ENCODE assay signal across 8 cellular contexts in the genomic region with DNA sequence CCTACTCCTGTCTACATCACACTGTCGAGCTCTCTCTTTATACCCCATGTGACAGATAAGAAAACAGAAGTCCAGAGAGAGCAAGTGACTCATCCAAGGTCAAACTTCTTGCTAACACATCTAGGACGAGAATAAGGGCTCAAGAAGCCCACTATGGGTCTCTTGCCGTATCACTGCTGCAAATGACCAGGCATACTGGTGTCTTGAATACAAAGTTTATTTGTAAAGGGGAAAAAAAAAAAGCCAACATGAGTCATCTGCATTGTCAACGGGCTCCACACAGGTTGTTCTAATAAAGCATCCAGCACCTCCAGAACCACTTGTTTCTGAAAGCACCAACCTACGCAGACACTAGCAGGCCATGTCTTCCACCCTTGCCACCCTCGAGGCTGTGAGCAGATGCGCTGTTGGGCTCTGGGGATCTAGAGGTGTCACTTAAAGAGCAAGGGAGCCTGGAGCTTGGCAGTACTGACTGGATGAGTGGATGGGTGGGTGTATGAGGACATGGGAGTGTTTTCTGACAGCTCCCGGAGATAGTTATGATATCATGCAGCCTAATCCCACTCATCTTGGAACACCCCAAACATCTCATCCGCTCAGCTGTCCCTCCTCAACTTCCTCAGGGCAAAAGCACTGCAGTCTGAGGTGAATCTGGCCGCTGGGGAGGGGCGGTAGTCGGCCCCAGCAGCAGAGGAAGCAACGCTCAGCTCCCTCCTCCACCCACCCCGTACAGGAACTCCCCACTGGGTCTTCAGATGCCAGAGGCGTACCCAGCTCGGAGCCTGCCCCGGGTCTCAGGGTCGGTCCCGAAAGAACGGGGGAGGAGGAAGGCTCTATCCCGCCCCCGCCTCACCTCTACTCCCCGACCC. TPM values are rescaled to one million over a fixed set of nuclear protein-coding genes. Genes with fewer than 3 reads are reported as not detected.
DNase-seq lines count a peak whose midpoint lies in the region; ATAC-seq and TF ChIP-seq lines count a peak whose summit lies in the region.

No MANE protein-coding gene starts in this region.

- H3K79me2 ChIP-seq in H9 (ENCODE audit: insufficient read depth, low read length): peaks cover 5% of the 10 kb centered on the region; the same call in 1 of the 2 replicates

- WGBS in H9 (ENCODE audit: extremely low coverage, insufficient read length, low lambda C conversion rate): no CpG with 5 or more reads among the region's 23 CpGs

- no peaks in the 10 kb centered on the region for H3K27me3 ChIP-seq in H9 (ENCODE audit: insufficient read depth, low read length)

- no peak overlapping the region for H2AK5ac ChIP-seq in H9 (ENCODE audit: insufficient read length, low read length)

- H3K4me3 ChIP-seq in coronary artery: peak overlapping the region; percentile 95

- DNase-seq in NCI-H1417 (lab: John Stamatoyannopoulos, UW) (peak in 2 of 3 experiments; percentile 75 to 77), NCI-H1417 treated with DMSO at 0.1 percent for 48 hours (lab: John Stamatoyannopoulos, UW) (no peak), H9 (peak; percentile 72), Kasumi-1 (lab: John Stamatoyannopoulos, UW) (peak; percentile 74 to 86), UCSD-AML1 (lab: John Stamatoyannopoulos, UW; ENCODE audit: unreplicated experiment) (peak; percentile 33), coronary artery (ENCODE audit: low spot score) (no peak), left lobe of liver (ENCODE audit: low spot score) (peak; percentile 60)
- DNase-seq in stimulated activated CD4-positive, alpha-beta T cell treated with anti-CD3 and anti-CD28 coated beads, Interleukin-4, amount 100 ng/mL, for 24 hours: peak; percentile 23

- no peak overlapping the region for H2BK12ac ChIP-seq in H9 (ENCODE audit: insufficient read length, low read depth, low read length)

- H3K4me1 ChIP-seq in H9 (ENCODE audit: insufficient read depth, low read length): peaks cover 3% of the 10 kb centered on the region; the same call in 1 of the 2 replicates

- H3K4ac ChIP-seq in H9 (ENCODE audit: low read depth, low read length): no peak overlapping the region

- H3K56ac ChIP-seq in H9 (ENCODE audit: insufficient read length, low read depth, low read length): no peak overlapping the region

- peaks cover 53 to 67% of the 10 kb centered on the region in 2 experiments for H3K4me1 Mint-ChIP-seq in H9

- H3K4me3 Mint-ChIP-seq in H9: peak overlapping the region; percentile 82 to 88

- peak overlapping the region in 2 of 3 experiments; percentile 35 to 89; a peak in 4 of 7 replicates for H3K27ac Mint-ChIP-seq in H9

- H3K79me1 ChIP-seq in H9 (ENCODE audit: insufficient read depth, low read depth, low read length, poor library complexity, severe bottlenecking): no peaks in the 10 kb centered on the region

- H3K27ac ChIP-seq in H9 (ENCODE audit: insufficient read length, low read depth, low read length) (no peak overlapping the region), coronary artery (peak overlapping the region; percentile 90 to 96)

- H3K36me3 Mint-ChIP-seq in H9 (ENCODE audit: insufficient read depth in 1 of 3, low read depth in 3 of 3): no peaks in the 10 kb centered on the region; a peak in 1 of 7 replicates

- no peak overlapping the region for H4K5ac ChIP-seq in H9 (ENCODE audit: insufficient read length, low read depth, low read length)

- H4K91ac ChIP-seq in H9 (ENCODE audit: insufficient read length, low read depth, low read length): no peak overlapping the region

- no peak overlapping the region for H3K23ac ChIP-seq in H9 (ENCODE audit: insufficient read length, low read depth, low read length)

- H4K20me1 ChIP-seq in H9 (ENCODE audit: control insufficient read depth, insufficient read depth, insufficient read length): no peaks in the 10 kb centered on the region

- no peak overlapping the region for H2BK15ac ChIP-seq in H9 (ENCODE audit: low read depth, low read length)

- H3K18ac ChIP-seq in H9 (ENCODE audit: insufficient read length, low read depth, low read length): no peak overlapping the region

- peak overlapping the region; percentile 25 for H3K9ac ChIP-seq in H9 (ENCODE audit: extremely low read depth, insufficient read length, low read length)

- no peak overlapping the region for H3T11ph ChIP-seq in H9 (ENCODE audit: low read length)

- H3K14ac ChIP-seq in H9 (ENCODE audit: insufficient read depth, low read length): peak overlapping the region; percentile 71; the same call in 1 of the 2 replicates

- no peaks in the 10 kb centered on the region for H3K9me3 Mint-ChIP-seq in H9

- TF ChIP-seq CTCF in H9 (conservative IDR thresholded peaks at IDR 0.05) (no peak), coronary artery (IDR thresholded peaks at IDR 0.05) (no peak)

- H3K23me2 ChIP-seq in H9 (ENCODE audit: insufficient read length, low read depth, low read length, poor library complexity, severe bottlenecking): peaks cover 9% of the 10 kb centered on the region

- H3K27me3 Mint-ChIP-seq in H9 (ENCODE audit: low read depth): no peaks in the 10 kb centered on the region; the same call in 1 of the 2 replicates

- no peak overlapping the region for H2BK5ac ChIP-seq in H9 (ENCODE audit: insufficient read length, low read length)

- H2BK20ac ChIP-seq in H9 (ENCODE audit: low read depth, low read length, poor library complexity, severe bottlenecking): no peak overlapping the region

- H3K4me2 ChIP-seq in H9 (ENCODE audit: insufficient read depth, insufficient read length, low read length): peak overlapping the region; percentile 83

- ATAC-seq in left lobe of liver: peak; percentile 55

- no peak overlapping the region for H2AFZ ChIP-seq in H9 (ENCODE audit: low read length)

- H4K8ac ChIP-seq in H9 (replicated peaks; ENCODE audit: insufficient read length, low read depth, low read length): no peak overlapping the region

- no peaks in the 10 kb centered on the region for H3K9me3 ChIP-seq in H9 (ENCODE audit: control insufficient read depth, low read depth, low read length)

- H2BK120ac ChIP-seq in H9 (ENCODE audit: low read depth, low read length, poor library complexity, severe bottlenecking): no peak overlapping the region

RNA-seq across cellular contexts. Expression of a gene that starts 1.1 kb away (rescaled TPM):
- total RNA-seq in H9 (2021): 35.6 and 41.1 TPM in 2 replicates
- total RNA-seq in left lobe of liver: 48.7 TPM

Comparison
In these comparisons a context has a peak if more than half of its experiments do, and no peak if none do; other contexts are left out.
1. DNase-seq: peak in NCI-H1417 (2 of 3), H9 (single experiment), Kasumi-1 (2 of 2), UCSD-AML1 (single experiment), left lobe of liver (single experiment) and stimulated activated CD4-positive, alpha-beta T cell treated with anti-CD3 and anti-CD28 coated beads, Interleukin-4, amount 100 ng/mL, for 24 hours (single experiment); none in NCI-H1417 treated with DMSO at 0.1 percent for 48 hours (single experiment) and coronary artery (single experiment).